In genomic region chr14:61331992-61332657, GRCh38 we compare ENCODE assay signal across 2 cellular contexts.
TF ChIP-seq lines count a peak whose summit lies in the region.

No MANE protein-coding gene starts in this region.

TF ChIP-seq in endothelial cell of umbilical vein, 7 proteins besides CTCF, POLR2A, EP300 and RAD21:
- TF ChIP-seq POLR2AphosphoS5 (IDR thresholded peaks at IDR 0.05; ENCODE audit: insufficient read depth, low read depth, low read length) (no peak), GATA2 (IDR thresholded peaks at IDR 0.05; ENCODE audit: insufficient read depth, insufficient read length, low read depth, low read length) (no peak), MAX (IDR thresholded peaks at IDR 0.05; ENCODE audit: insufficient read depth, insufficient read length) (no peak), FOS (IDR thresholded peaks at IDR 0.05; ENCODE audit: borderline replicate concordance, insufficient read depth, low read length) (no peak), MYC (IDR thresholded peaks at IDR 0.05; ENCODE audit: low read depth, low read length) (no peak), EZH2 (IDR thresholded peaks at IDR 0.05; ENCODE audit: borderline replicate concordance, low read depth, low read length, severe bottlenecking) (no peak), JUN (IDR thresholded peaks at IDR 0.05; ENCODE audit: borderline replicate concordance, insufficient read depth, insufficient read length, low read depth) (no peak)
TF ChIP-seq in endothelial cell of umbilical vein: peak in this region for 0.

TF ChIP-seq in WTC11, 78 proteins besides CTCF, POLR2A, EP300 and RAD21 (continued from another document):
- TF ChIP-seq GRHL2 (CRISPR knock-in tag; IDR thresholded peaks at IDR 0.05; ENCODE audit: insufficient replicate concordance, severe bottlenecking) = no peak
- TF ChIP-seq ZNF671 (CRISPR knock-in tag; IDR thresholded peaks at IDR 0.05) = no peak
